In the genomic region with DNA sequence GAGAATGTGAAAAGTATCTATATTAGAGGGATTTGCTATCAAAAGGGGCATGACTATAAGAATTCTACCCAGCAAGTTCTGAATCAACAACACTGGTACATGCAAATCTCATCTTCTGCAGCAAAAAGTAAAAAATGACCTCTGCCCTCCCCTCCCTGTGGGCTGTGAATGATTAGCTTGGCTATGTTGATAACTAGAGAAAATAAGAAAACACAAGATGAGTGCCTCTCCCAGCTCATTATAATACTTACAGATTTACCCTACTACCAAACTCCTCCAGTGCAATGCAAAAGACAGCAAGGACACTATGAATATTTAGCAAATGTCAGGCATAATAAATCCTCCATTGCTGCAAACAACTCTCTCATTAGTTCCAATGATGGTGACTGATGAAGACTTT, we compare ENCODE assay signal across 1 cellular context.
A peak's percentile ranks its signal among the peaks of the same experiment; 100 is the strongest.
TF ChIP-seq lines count a peak whose summit lies in the region.

No MANE protein-coding gene starts in this region.

TF ChIP-seq in GM12878, 131 proteins besides CTCF, POLR2A, EP300 and RAD21 (continued from another document):
- no peak for TF ChIP-seq IKZF2 (IDR thresholded peaks at IDR 0.05)
- TF ChIP-seq NR2C1 (IDR thresholded peaks at IDR 0.05): peak; percentile 44; the same call in 1 of the 2 replicates
- TF ChIP-seq NR2F1 (conservative IDR thresholded peaks at IDR 0.05): peak; percentile 90
- TF ChIP-seq ZNF24 (IDR thresholded peaks at IDR 0.05): no peak
